ENCODE assay signal across 8 cellular contexts in the genomic region with DNA sequence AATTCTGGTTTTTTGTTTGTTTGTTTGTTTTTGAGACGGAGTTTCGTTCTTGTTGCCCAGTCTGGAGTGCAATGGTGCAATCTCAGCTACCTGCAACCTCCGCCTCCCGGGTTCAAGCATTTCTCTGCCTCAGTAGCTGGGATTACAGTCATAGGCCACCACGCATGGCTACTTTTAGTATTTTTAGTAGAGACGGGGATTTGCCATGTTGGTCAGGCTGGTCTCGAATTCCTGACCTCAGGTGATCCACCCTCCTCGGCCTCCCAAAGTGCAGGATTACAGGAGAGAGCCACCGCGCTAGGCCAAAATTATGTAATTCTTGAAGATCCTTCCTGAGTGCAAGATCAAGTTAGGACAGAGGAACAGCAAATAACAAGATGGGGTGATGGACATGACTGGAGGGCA. TPM values are rescaled to one million over a fixed set of nuclear protein-coding genes. Genes with fewer than 3 reads are reported as not detected.
A peak's percentile ranks its signal among the peaks of the same experiment; 100 is the strongest.
DNase-seq lines count a peak whose midpoint lies in the region; ATAC-seq and TF ChIP-seq lines count a peak whose summit lies in the region.

No MANE protein-coding gene starts in this region.

- peak overlapping the region; percentile 86 to 99 (median 97) for H3K4me3 Mint-ChIP-seq in naive thymus-derived CD4-positive, alpha-beta T cell

- intact Hi-C loops in naive thymus-derived CD4-positive, alpha-beta T cell (cut with micrococcal nuclease), result loop anchor here (1.0 to 10.0 kb wide), 12 partner anchors 85 to 1011 kb away; partner anchors contain the start of genes BMS1 (in 2 of the 2), CSGALNACT2 (in 2 of the 2), HNRNPF (in 2 of the 2) and ZNF32 (in 2 of the 2)

- H3K27ac ChIP-seq in naive thymus-derived CD4-positive, alpha-beta T cell (ENCODE audit: low read depth, low read length), result peak overlapping the region; percentile 84

- H3K27ac Mint-ChIP-seq in naive thymus-derived CD4-positive, alpha-beta T cell, result peak overlapping the region; percentile 95 to 99 (median 97)

- H3K27me3 Mint-ChIP-seq in naive thymus-derived CD4-positive, alpha-beta T cell, result no peaks in the 10 kb centered on the region

- DNase-seq in AG09309 (ENCODE audit: low read depth) (no peak), choroid plexus epithelial cell (ENCODE audit: low read depth) (no peak), occipital lobe (lab: John Stamatoyannopoulos, UW) (no peak), mucosa of gallbladder (ENCODE audit: low spot score) (no peak), foreskin melanocyte (no peak), GM13976 (ENCODE audit: low spot score) (no peak)
- DNase-seq in Jurkat, Clone E6-1 (ENCODE audit: low read depth, low spot score), result no peak
- peak in 1 of 9 donors; percentile 13 for DNase-seq in naive thymus-derived CD4-positive, alpha-beta T cell

- H3K4me3 ChIP-seq in AG09309 (ENCODE audit: control insufficient read depth, low read depth, low read length) (peak overlapping the region; percentile 57), choroid plexus epithelial cell (ENCODE audit: low read depth, low read length) (peak overlapping the region; percentile 77)
- peak overlapping the region; percentile 89 for H3K4me3 ChIP-seq in Jurkat, Clone E6-1 (ENCODE audit: low read length)
- H3K4me3 ChIP-seq in naive thymus-derived CD4-positive, alpha-beta T cell (ENCODE audit: low read length), result peak overlapping the region; percentile 98

- TF ChIP-seq CTCF in AG09309 (IDR thresholded peaks at IDR 0.05; ENCODE audit: control insufficient read depth, insufficient read depth, low read depth, low read length, missing control alignments), result no peak
- no peak for TF ChIP-seq CTCF in choroid plexus epithelial cell (conservative IDR thresholded peaks at IDR 0.05; ENCODE audit: low read depth, low read length)
- no peak for TF ChIP-seq CTCF in GM13976 (IDR thresholded peaks at IDR 0.05; ENCODE audit: borderline replicate concordance, control extremely low read depth, extremely low read depth, insufficient read depth, missing control alignments)

- H3K9me3 Mint-ChIP-seq in naive thymus-derived CD4-positive, alpha-beta T cell, result no peaks in the 10 kb centered on the region

- ATAC-seq in naive thymus-derived CD4-positive, alpha-beta T cell, result no peak

- peaks cover 0 to 12% (median under 1%) of the 10 kb centered on the region in 3 experiments for H3K36me3 ChIP-seq in naive thymus-derived CD4-positive, alpha-beta T cell (ENCODE audit: control insufficient read depth in 2 of 3, insufficient read depth in 3 of 3, low read length in 3 of 3)

- H3K9me3 ChIP-seq in naive thymus-derived CD4-positive, alpha-beta T cell (ENCODE audit: control insufficient read depth in 2 of 3, low read length in 3 of 3), result no peaks in the 10 kb centered on the region

- peaks cover 3 to 28% (median 21%) of the 10 kb centered on the region in 5 donors for H3K36me3 Mint-ChIP-seq in naive thymus-derived CD4-positive, alpha-beta T cell

- in situ Hi-C loops in GM13976 (cut with MboI; ENCODE audit: low sequenced_read_pairs, unreplicated experiment), result no loop called here

- peaks cover 6 to 15% of the 10 kb centered on the region in 2 donors for H3K4me1 ChIP-seq in naive thymus-derived CD4-positive, alpha-beta T cell (ENCODE audit: control insufficient read depth in 2 of 2, insufficient read depth in 2 of 2, low read length in 2 of 2)

- peaks cover 31 to 67% (median 50%) of the 10 kb centered on the region in 7 donors for H3K4me1 Mint-ChIP-seq in naive thymus-derived CD4-positive, alpha-beta T cell

- no peaks in the 10 kb centered on the region for H3K27me3 ChIP-seq in naive thymus-derived CD4-positive, alpha-beta T cell (ENCODE audit: control insufficient read depth in 2 of 2, insufficient read depth in 2 of 2, low read length in 2 of 2)

- POLR2A ChIA-PET in naive thymus-derived CD4-positive, alpha-beta T cell (lab: Charles Lee), result no interaction called here

- CTCF ChIA-PET in naive thymus-derived CD4-positive, alpha-beta T cell (lab: Charles Lee), result no interaction called here

RNA-seq across cellular contexts. Expression of gene ZNF33B, which starts 0.7 kb away (rescaled TPM):
- 12.5 TPM for polyA plus RNA-seq in Jurkat, Clone E6-1 (2012; ENCODE audit: insufficient read depth, insufficient read length)
- 10 to 100 TPM; 26.3 to 77.1 (median 34.8) TPM for total RNA-seq in naive thymus-derived CD4-positive, alpha-beta T cell
- polyA plus RNA-seq in naive thymus-derived CD4-positive, alpha-beta T cell, result 10 to 100 TPM; 15.6 to 19.9 TPM
- total RNA-seq in occipital lobe (49.6 TPM), mucosa of gallbladder (47.2 TPM)
